In the genomic region with DNA sequence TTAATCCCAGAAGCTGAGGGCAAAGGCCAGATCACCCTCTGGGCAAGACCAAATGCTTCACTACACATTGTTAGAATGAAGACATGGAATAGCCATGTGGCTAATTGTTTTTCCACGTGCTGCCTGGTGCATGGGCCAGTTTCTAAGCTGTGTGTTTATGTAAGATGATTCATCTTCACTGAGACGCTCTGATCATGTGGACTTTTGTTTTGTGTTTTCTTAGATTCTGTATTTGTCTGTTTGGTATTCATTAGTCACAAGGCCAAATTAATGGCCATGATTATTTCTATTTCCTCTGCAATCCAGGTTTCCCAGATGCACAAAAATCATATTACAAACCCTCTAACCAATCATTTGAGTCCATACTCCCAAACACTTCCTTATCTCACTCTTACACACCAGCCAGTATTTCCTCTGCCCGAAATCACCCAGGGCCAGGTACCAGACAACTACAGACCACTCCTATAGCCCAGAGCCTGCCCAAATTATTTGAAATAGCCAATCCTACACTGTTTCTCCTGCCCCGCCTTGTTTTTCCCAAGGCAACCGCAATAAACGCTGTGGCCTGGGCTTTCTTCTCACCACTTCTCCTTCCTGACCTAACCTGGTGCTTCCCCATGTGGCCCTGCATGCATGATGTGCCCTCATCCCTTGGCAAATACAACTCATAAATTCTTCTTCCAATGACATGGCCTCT, we compare ENCODE assay signal across 12 cellular contexts.
DNase-seq lines count a peak whose midpoint lies in the region; ATAC-seq and TF ChIP-seq lines count a peak whose summit lies in the region.
"Had no signal": no experiment of that assay in that cellular context is flagged by ENCODE, and none has a peak within 500 bp of the region (broad histone marks: within the 10 kb centered on the region; RNA-seq: fewer than 3 reads in every experiment).

No MANE protein-coding gene starts in this region.

- TF ChIP-seq CTCF in NB4 (IDR thresholded peaks at IDR 0.05; ENCODE audit: low read depth, low read length): no peak

- TF ChIP-seq POLR2A in NB4 (IDR thresholded peaks at IDR 0.05; ENCODE audit: extremely low read depth, insufficient read length) (no peak), GM18505 (IDR thresholded peaks at IDR 0.05; ENCODE audit: borderline replicate concordance, extremely low read depth, insufficient read depth, insufficient read length) (no peak)

- DNase-seq in CD1c-positive myeloid dendritic cell (ENCODE audit: extremely low spot score) (peak; percentile 63), NB4 (ENCODE audit: low read depth) (peak; percentile 32), dermis microvascular lymphatic vessel endothelial cell (ENCODE audit: low read depth in 2 of 2) (peak; percentile 74 to 95), NCI-H345 treated with DMSO at 0.1 percent for 48 hours (lab: John Stamatoyannopoulos, UW; ENCODE audit: unreplicated experiment) (no peak), NCI-H524 (lab: John Stamatoyannopoulos, UW) (no peak)
- DNase-seq: activated gamma-delta T cell, T-helper 9 cell had no signal

- 92 to 100% methylated on average over 4 to 5 of the region's 6 CpGs for WGBS in mesodermal cell (ENCODE audit: insufficient coverage in 2 of 2), 2 experiments

- no peak overlapping the region for H3K4me3 ChIP-seq in NB4 (ENCODE audit: low read depth, low read length)
- no peak overlapping the region for H3K4me3 ChIP-seq in mesodermal cell (ENCODE audit: extremely low read depth, insufficient read depth, low read length, poor library complexity, severe bottlenecking)
- H3K4me3 ChIP-seq: HAP-1, lung had no signal

- H3K36me3 ChIP-seq in mesodermal cell (ENCODE audit: control insufficient read depth, insufficient read depth, low read length): no peaks in the 10 kb centered on the region
- H3K36me3 ChIP-seq: HAP-1 had no signal

- peaks cover 12% of the 10 kb centered on the region for H3K9me3 ChIP-seq in mesodermal cell (ENCODE audit: control insufficient read depth, low read length)
- H3K9me3 ChIP-seq: HAP-1 had no signal

- no peak for ATAC-seq in HG03175 (IDR thresholded peaks at IDR 0.05; ENCODE audit: unreplicated experiment)
- ATAC-seq in GM18505 (IDR thresholded peaks at IDR 0.05; ENCODE audit: unreplicated experiment): no peak

- peaks cover 29% of the 10 kb centered on the region for H3K4me1 ChIP-seq in mesodermal cell (ENCODE audit: control insufficient read depth, insufficient read depth, low read length, poor library complexity, severe bottlenecking)
- H3K4me1 ChIP-seq: HAP-1 had no signal

- peak overlapping the region; percentile 33 for H3K27ac ChIP-seq in mesodermal cell (ENCODE audit: low read depth, low read length, severe bottlenecking)

Comparison
In these comparisons a context has a peak if more than half of its experiments do, and no peak if none do; other contexts are left out.
1. DNase-seq: peak in CD1c-positive myeloid dendritic cell (single experiment), NB4 (single experiment) and dermis microvascular lymphatic vessel endothelial cell (2 of 2); none in NCI-H345 treated with DMSO at 0.1 percent for 48 hours (single experiment) and NCI-H524 (0 of 2).